18 cellular contexts compared by ENCODE assay signal in the genomic region with DNA sequence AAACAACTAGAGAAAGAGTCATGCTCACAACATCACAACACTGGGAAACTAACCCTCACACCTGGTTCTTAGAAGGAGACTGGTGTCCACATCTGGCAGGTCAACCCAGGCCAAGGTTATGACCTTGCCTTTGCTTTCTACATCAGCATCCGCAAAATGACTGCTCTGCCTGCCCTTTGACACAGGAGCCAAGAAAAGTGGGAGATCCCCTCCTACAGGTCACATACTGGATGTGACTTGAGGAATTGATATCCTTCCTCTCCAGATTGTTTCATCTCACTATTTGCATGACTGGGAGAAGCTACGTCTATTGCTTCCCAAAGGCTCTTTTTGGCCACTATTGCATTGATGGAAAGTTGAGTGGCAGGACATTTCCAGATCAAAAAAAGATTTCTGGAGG.
"Had no signal": no experiment of that assay in that cellular context is flagged by ENCODE, and none has a peak within 500 bp of the region (broad histone marks: within the 10 kb centered on the region; RNA-seq: fewer than 3 reads in every experiment).

No MANE protein-coding gene starts in this region.

- H3K27ac Mint-ChIP-seq: naive B cell, progenitor cell of endocrine pancreas, type B pancreatic cell had no signal

- H3K4me1 ChIP-seq: heart left ventricle, pancreas had no signal

- H3K36me3 ChIP-seq: heart left ventricle, pancreas had no signal

- ATAC-seq: heart left ventricle, left colon, left ventricle myocardium superior, pancreas, right cardiac atrium had no signal

- H3K4me1 Mint-ChIP-seq: naive B cell had no signal

- H3K9me3 Mint-ChIP-seq: type B pancreatic cell had no signal

- H3K4me3 Mint-ChIP-seq: nephron, type B pancreatic cell had no signal

- H3K4me3 ChIP-seq: coronary artery, heart left ventricle, lung, pancreas, smooth muscle cell had no signal

- H3K27ac ChIP-seq: coronary artery, heart left ventricle, pancreas had no signal

- H3K27me3 Mint-ChIP-seq: progenitor cell of endocrine pancreas, type B pancreatic cell had no signal

- H3K9me3 ChIP-seq: pancreas had no signal

- H3K36me3 Mint-ChIP-seq: type B pancreatic cell had no signal

- DNase-seq: effector CD4-positive, alpha-beta T cell; heart left ventricle; hippocampal formation; left colon; left ventricle myocardium superior; mesenchymal stem cell; naive B cell; occipital lobe; pancreas; right cardiac atrium; stimulated activated CD4-positive, alpha-beta T cell treated with anti-CD3 and anti-CD28 coated beads, Interleukin-2, amount 100 ng/mL, for 48 hours; stimulated activated naive CD4-positive, alpha-beta T cell treated with Interleukin-2 at 50 U/mL for 16 hours had no signal

- H3K27me3 ChIP-seq: heart left ventricle, pancreas had no signal
